ENCODE assay signal across 8 cellular contexts in the genomic region with DNA sequence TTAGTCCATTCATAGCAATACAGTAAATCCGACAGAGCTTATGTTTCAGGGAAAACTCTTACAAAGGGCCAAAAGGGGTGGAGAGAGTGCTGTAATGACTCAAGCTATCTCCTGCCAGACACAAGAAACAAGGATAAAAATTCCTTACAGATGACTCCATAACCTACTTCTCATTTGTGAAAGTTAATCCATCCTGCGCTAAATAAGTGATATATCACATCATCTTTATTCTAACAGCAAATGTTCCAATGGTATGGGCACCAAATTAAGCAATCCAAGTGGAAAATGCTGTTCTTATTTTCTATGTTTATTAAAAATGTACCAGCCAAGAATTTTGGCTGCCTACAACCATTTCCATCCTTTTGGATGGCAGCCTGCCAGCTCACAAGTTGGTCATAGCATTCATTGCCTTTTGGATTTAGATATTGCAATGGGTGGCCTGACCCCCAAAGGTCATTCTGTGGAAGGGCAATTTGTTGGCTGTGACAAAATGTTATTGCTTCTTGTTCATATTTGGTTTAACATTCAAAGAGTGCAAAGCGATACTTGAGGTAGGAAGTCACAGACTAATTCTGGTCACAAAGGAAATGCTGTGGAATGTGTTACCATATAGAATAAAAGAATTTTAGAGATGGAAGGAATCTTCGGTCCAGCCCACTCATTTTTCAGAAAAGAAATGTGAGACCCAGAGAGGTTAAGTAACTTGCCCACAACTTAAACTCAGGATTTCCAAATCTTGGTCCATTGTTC. TPM values are rescaled to one million over a fixed set of nuclear protein-coding genes. Genes with fewer than 3 reads are reported as not detected.
DNase-seq lines count a peak whose midpoint lies in the region; ATAC-seq and TF ChIP-seq lines count a peak whose summit lies in the region.

No MANE protein-coding gene starts in this region.

- no peak overlapping the region for H2AK5ac ChIP-seq in mesendoderm (ENCODE audit: low read length)

- H3K9me2 ChIP-seq in Karpas-422 (replicated peaks; ENCODE audit: insufficient read depth, low read length), result no peaks in the 10 kb centered on the region

- no peak overlapping the region for H3K56ac ChIP-seq in mesendoderm (ENCODE audit: low read length)

- H3K27ac ChIP-seq in mesendoderm (ENCODE audit: low read depth, low read length) (no peak overlapping the region), Karpas-422 (ENCODE audit: low read length) (no peak overlapping the region)

- peak overlapping the region; percentile 100 for H3K27ac Mint-ChIP-seq in chondrocyte (ENCODE audit: unreplicated experiment)

- ATAC-seq in HG03039 (IDR thresholded peaks at IDR 0.05; ENCODE audit: unreplicated experiment), result no peak
- no peak for ATAC-seq in activated T-cell treated with anti-CD3 and anti-CD28 coated beads, Interleukin-2, amount 50 U/mL, for 4 hours

- H3K9ac ChIP-seq in mesendoderm (ENCODE audit: low read length), result no peak overlapping the region
- H3K9ac ChIP-seq in Karpas-422 (ENCODE audit: low read length), result no peak overlapping the region

- H3K79me2 ChIP-seq in mesendoderm (ENCODE audit: control insufficient read depth, insufficient read depth, low read length) (peaks cover 13% of the 10 kb centered on the region), Karpas-422 (ENCODE audit: low read length) (no peaks in the 10 kb centered on the region)

- H2BK120ac ChIP-seq in mesendoderm (ENCODE audit: low read depth, low read length), result no peak overlapping the region

- H3K4me1 Mint-ChIP-seq in chondrocyte (ENCODE audit: low read depth), result peaks cover 57% of the 10 kb centered on the region
- peaks cover 18% of the 10 kb centered on the region for H3K4me1 Mint-ChIP-seq in activated T-cell treated with anti-CD3 and anti-CD28 coated beads, Interleukin-2, amount 50 U/mL, for 4 hours (ENCODE audit: low read depth)

- DNase-seq in EH (ENCODE audit: low read depth) (peak; percentile 98), NCI-H1092 (lab: John Stamatoyannopoulos, UW) (peak; percentile 26), chondrocyte (ENCODE audit: low spot score) (no peak), mesendoderm (peak; percentile 73), Karpas-422 (no peak)
- DNase-seq in stimulated activated CD4-positive, alpha-beta T cell treated with anti-CD3 and anti-CD28 coated beads, Interleukin-4, amount 100 ng/mL, for 24 hours, result no peak
- DNase-seq in activated T-cell treated with anti-CD3 and anti-CD28 coated beads, Interleukin-2, amount 50 U/mL, for 4 hours, result no peak

- no peak overlapping the region for H2BK5ac ChIP-seq in mesendoderm (ENCODE audit: low read length)

- H3K36me3 Mint-ChIP-seq in chondrocyte (ENCODE audit: low read depth), result no peaks in the 10 kb centered on the region
- no peaks in the 10 kb centered on the region for H3K36me3 Mint-ChIP-seq in activated T-cell treated with anti-CD3 and anti-CD28 coated beads, Interleukin-2, amount 50 U/mL, for 4 hours (ENCODE audit: insufficient read depth)

- H3K4me2 ChIP-seq in mesendoderm (ENCODE audit: low read length), result no peak overlapping the region
- no peak overlapping the region for H3K4me2 ChIP-seq in Karpas-422 (ENCODE audit: low read depth, low read length, poor library complexity, severe bottlenecking)

- H3K4me3 ChIP-seq in mesendoderm (ENCODE audit: low read length), result no peak overlapping the region
- H3K4me3 ChIP-seq in Karpas-422 (ENCODE audit: low read length), result no peak overlapping the region

- H3K9me3 Mint-ChIP-seq in chondrocyte (ENCODE audit: low read depth), result no peaks in the 10 kb centered on the region
- no peaks in the 10 kb centered on the region for H3K9me3 Mint-ChIP-seq in activated T-cell treated with anti-CD3 and anti-CD28 coated beads, Interleukin-2, amount 50 U/mL, for 4 hours

- peak overlapping the region; percentile 12 for H2BK15ac ChIP-seq in mesendoderm (replicated peaks; ENCODE audit: low read depth)

- no peaks in the 10 kb centered on the region for H3K36me3 ChIP-seq in mesendoderm (ENCODE audit: control insufficient read depth, insufficient read depth, low read length)
- H3K36me3 ChIP-seq in Karpas-422 (ENCODE audit: insufficient read depth, low read length), result no peaks in the 10 kb centered on the region

- no peak overlapping the region for H4K5ac ChIP-seq in mesendoderm (ENCODE audit: low read length)

- peaks cover 3% of the 10 kb centered on the region for H3K4me1 ChIP-seq in mesendoderm (ENCODE audit: control insufficient read depth, low read depth, low read length)
- peaks cover 6% of the 10 kb centered on the region; the same call in 1 of the 2 replicates for H3K4me1 ChIP-seq in Karpas-422 (ENCODE audit: low read length)

- H3K4ac ChIP-seq in mesendoderm (ENCODE audit: low read depth, low read length), result no peak overlapping the region

- H4K20me1 ChIP-seq in Karpas-422 (ENCODE audit: insufficient read depth, low read depth, low read length), result no peaks in the 10 kb centered on the region

- no peaks in the 10 kb centered on the region for H3K27me3 Mint-ChIP-seq in chondrocyte (ENCODE audit: low read depth)
- H3K27me3 Mint-ChIP-seq in activated T-cell treated with anti-CD3 and anti-CD28 coated beads, Interleukin-2, amount 50 U/mL, for 4 hours (ENCODE audit: low read depth), result peaks cover 14% of the 10 kb centered on the region

- H3K27me3 ChIP-seq in mesendoderm (ENCODE audit: insufficient read depth, low read length, poor library complexity), result no peaks in the 10 kb centered on the region
- H3K27me3 ChIP-seq in Karpas-422 (ENCODE audit: low read length), result no peaks in the 10 kb centered on the region

- no peak overlapping the region for H3K18ac ChIP-seq in mesendoderm (ENCODE audit: low read length)

- H4K8ac ChIP-seq in mesendoderm (ENCODE audit: low read depth, low read length), result no peak overlapping the region

- no peak overlapping the region for H2AFZ ChIP-seq in Karpas-422 (ENCODE audit: low read length)

- H3K4me3 Mint-ChIP-seq in chondrocyte (ENCODE audit: unreplicated experiment), result no peak overlapping the region
- H3K4me3 Mint-ChIP-seq in activated T-cell treated with anti-CD3 and anti-CD28 coated beads, Interleukin-2, amount 50 U/mL, for 4 hours, result no peak overlapping the region

- H3K9me3 ChIP-seq in Karpas-422 (ENCODE audit: low read length), result no peaks in the 10 kb centered on the region

- H3K23ac ChIP-seq in mesendoderm (ENCODE audit: low read length), result no peak overlapping the region

- peak; percentile 40 for TF ChIP-seq CTCF in chondrocyte (IDR thresholded peaks at IDR 0.05)

- WGBS in mesendoderm (ENCODE audit: extremely low coverage, insufficient coverage, low lambda C conversion rate), result no CpG with 5 or more reads among the region's 4 CpGs

- H3K79me1 ChIP-seq in mesendoderm (ENCODE audit: low read length), result no peaks in the 10 kb centered on the region

RNA-seq across cellular contexts. Expression of a gene that starts 2.8 kb away (rescaled TPM):
- 208 to 457 TPM (median 434 TPM) in 3 replicates for total RNA-seq in chondrocyte
- polyA plus RNA-seq in mesendoderm (2013, experiment 1 of 2), result 217 TPM
- 221 TPM for polyA plus RNA-seq in mesendoderm (2013, experiment 2 of 2)
- 0.07 TPM in 1 of 2 replicates, not detected in the other for total RNA-seq in Karpas-422 (2014; rRNA removed; shearing (Covaris generic); ENCODE audit: low replicate concordance)
- 1 to 10 TPM in 2 of 3 donors, under 1 TPM in 1; 0.90 to 1.3 (median 1.1) TPM for total RNA-seq in activated T-cell treated with anti-CD3 and anti-CD28 coated beads, Interleukin-2, amount 50 U/mL, for 4 hours

Comparison
In these comparisons a context has a peak if more than half of its experiments do, and no peak if none do; other contexts are left out.
1. DNase-seq: peak in EH (single experiment), NCI-H1092 (single experiment) and mesendoderm (single experiment); none in chondrocyte (single experiment), stimulated activated CD4-positive, alpha-beta T cell treated with anti-CD3 and anti-CD28 coated beads, Interleukin-4, amount 100 ng/mL, for 24 hours (single experiment), Karpas-422 (single experiment) and activated T-cell treated with anti-CD3 and anti-CD28 coated beads, Interleukin-2, amount 50 U/mL, for 4 hours (single experiment).
2. RNA of a gene that starts 2.8 kb away (total RNA-seq): 208 to 457 TPM in chondrocyte; 0.90 to 1.3 TPM in activated T-cell treated with anti-CD3 and anti-CD28 coated beads, Interleukin-2, amount 50 U/mL, for 4 hours and 0.07 TPM in Karpas-422; every median in the first group is over 10 times any median in the second.